ENCODE assay signal across 19 cellular contexts in genomic region chr14:57401501-57401900, GRCh38.
"Had no signal": no experiment of that assay in that cellular context is flagged by ENCODE, and none has a peak within 500 bp of the region (broad histone marks: within the 10 kb centered on the region; RNA-seq: fewer than 3 reads in every experiment).

No MANE protein-coding gene starts in this region.

- FAIRE-seq: colon, frontal cortex, kidney had no signal

- ATAC-seq: left ventricle myocardium superior; naive thymus-derived CD8-positive, alpha-beta T cell had no signal

- H3K27ac ChIP-seq: brain microvascular endothelial cell, neutrophil, tibial artery had no signal

- H3K9me3 ChIP-seq: neutrophil, spleen, tibial artery had no signal

- H3K27me3 ChIP-seq: brain microvascular endothelial cell, neutrophil, spleen, tibial artery had no signal

- H3K27me3 Mint-ChIP-seq: memory B cell; naive thymus-derived CD8-positive, alpha-beta T cell had no signal

- H3K27ac Mint-ChIP-seq: activated naive CD4-positive, alpha-beta T cell treated with anti-CD3 and anti-CD28 coated beads for 36 hours; memory B cell had no signal

- H3K4me3 Mint-ChIP-seq: activated naive CD4-positive, alpha-beta T cell treated with anti-CD3 and anti-CD28 coated beads for 36 hours; memory B cell; naive thymus-derived CD8-positive, alpha-beta T cell had no signal

- H3K4me3 ChIP-seq: tibial artery had no signal

- DNase-seq: activated CD4-positive, alpha-beta T cell treated with anti-CD3 and anti-CD28 coated beads, Interleukin-2, amount 50 U/mL, for 48 hours; activated naive CD4-positive, alpha-beta T cell treated with anti-CD3 and anti-CD28 coated beads for 36 hours; activated T-cell treated with anti-CD3 and anti-CD28 coated beads for 4 hours; aorta; brain microvascular endothelial cell; central memory CD4-positive, alpha-beta T cell; erythroblast; kidney; left ventricle myocardium superior; naive thymus-derived CD8-positive, alpha-beta T cell; retina; spleen; stimulated activated naive CD4-positive, alpha-beta T cell treated with Interleukin-2 at 50 U/mL for 16 hours; SW 1271; tibial artery had no signal

- H3K9me3 Mint-ChIP-seq: activated naive CD4-positive, alpha-beta T cell treated with anti-CD3 and anti-CD28 coated beads for 36 hours; memory B cell; naive thymus-derived CD8-positive, alpha-beta T cell had no signal
